ENCODE assay signal across 19 cellular contexts in the genomic region with DNA sequence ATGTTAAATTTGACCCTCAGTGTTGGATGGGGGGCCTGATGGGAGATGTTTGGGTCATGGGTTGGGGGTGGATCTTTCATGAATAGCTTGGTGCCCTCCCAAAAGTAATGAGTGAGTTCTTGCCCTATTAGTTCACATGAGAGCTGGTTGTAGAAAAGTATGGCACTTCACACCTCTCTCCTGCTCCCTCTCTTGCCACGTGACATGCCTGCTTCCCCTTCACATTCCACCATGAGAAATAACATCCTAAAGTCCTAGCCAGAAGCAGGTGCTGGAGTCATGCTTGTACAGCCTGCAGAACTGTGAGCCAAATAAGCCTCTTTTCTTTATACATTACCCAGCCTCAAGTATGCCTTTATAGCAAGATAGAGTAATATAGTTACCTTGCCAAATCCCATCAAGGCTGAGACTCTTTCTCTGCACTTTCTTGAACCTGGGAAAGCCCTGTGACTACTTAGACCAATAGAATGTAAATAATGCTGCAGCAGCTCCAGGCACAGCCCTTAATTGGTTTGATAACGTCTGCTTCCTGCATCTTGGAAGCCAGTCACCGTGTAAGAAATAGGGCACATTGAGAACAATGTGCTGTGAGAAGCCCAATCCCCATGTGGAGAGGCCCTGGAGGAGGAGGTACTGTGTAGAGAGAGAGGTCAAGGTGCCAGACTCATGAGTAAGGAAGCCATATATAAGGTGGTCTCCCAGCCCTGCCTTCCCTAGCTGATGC.
A peak's percentile ranks its signal among the peaks of the same experiment; 100 is the strongest.
DNase-seq lines count a peak whose midpoint lies in the region; ATAC-seq and TF ChIP-seq lines count a peak whose summit lies in the region.
"Had no signal": no experiment of that assay in that cellular context is flagged by ENCODE, and none has a peak within 500 bp of the region (broad histone marks: within the 10 kb centered on the region; RNA-seq: fewer than 3 reads in every experiment).

No MANE protein-coding gene starts in this region.

- H3K4me1 ChIP-seq in neutrophil (ENCODE audit: control insufficient read depth in 1 of 2, insufficient read depth in 1 of 2, low read depth in 1 of 2, low read length in 1 of 2) (peaks cover 39 to 49% of the 10 kb centered on the region in 2 experiments), esophagus squamous epithelium (peaks cover 0 to 20% (median 6%) of the 10 kb centered on the region in 3 donors), right cardiac atrium (ENCODE audit: control insufficient read depth, insufficient read depth, low read length) (no peaks in the 10 kb centered on the region)

- ATAC-seq in right cardiac atrium = no peak

- no peaks in the 10 kb centered on the region for H3K9me3 ChIP-seq in neutrophil
- no peaks in the 10 kb centered on the region for H3K9me3 ChIP-seq in esophagus squamous epithelium
- H3K9me3 ChIP-seq in right cardiac atrium (ENCODE audit: control insufficient read depth, low read length) = no peaks in the 10 kb centered on the region
- H3K9me3 ChIP-seq: SJSA1 had no signal

- H3K27ac ChIP-seq in neutrophil (peak overlapping the region; percentile 99), esophagus squamous epithelium (no peak overlapping the region), right cardiac atrium (ENCODE audit: low read length) (no peak overlapping the region)
- H3K27ac ChIP-seq: C4-2B, SJSA1 had no signal

- peak; percentile 32 for DNase-seq in DMS79 (lab: John Stamatoyannopoulos, UW)
- DNase-seq in HEK293T (ENCODE audit: extremely low spot score) = no peak
- peak; percentile 65 for DNase-seq in fibroblast of villous mesenchyme (ENCODE audit: low read depth)
- no peak for DNase-seq in esophagus squamous epithelium (lab: John Stamatoyannopoulos, UW)
- no peak for DNase-seq in activated naive CD4-positive, alpha-beta T cell treated with anti-CD3 and anti-CD28 coated beads, Interleukin-2, amount 50 U/mL, for 16 hours
- no peak for DNase-seq in right cardiac atrium
- DNase-seq: Calu3; CD8-positive, alpha-beta memory T cell; DMS153; NCI-H1105; NCI-H146; NCI-H2029; NCI-H2171; NCI-H345; NCI-H524; OCI-M1 had no signal

- H3K36me3 ChIP-seq in neutrophil = no peaks in the 10 kb centered on the region
- no peaks in the 10 kb centered on the region for H3K36me3 ChIP-seq in esophagus squamous epithelium
- H3K36me3 ChIP-seq: SJSA1 had no signal

- H3K27me3 ChIP-seq in neutrophil (no peaks in the 10 kb centered on the region), esophagus squamous epithelium (no peaks in the 10 kb centered on the region), right cardiac atrium (ENCODE audit: control insufficient read depth, insufficient read depth) (no peaks in the 10 kb centered on the region)
- H3K27me3 ChIP-seq: SJSA1 had no signal

- H3K4me3 ChIP-seq in fibroblast of villous mesenchyme (ENCODE audit: low read depth, low read length) (no peak overlapping the region), neutrophil (ENCODE audit: low read depth in 1 of 2, low read length in 1 of 2) (peak overlapping the region in 1 of 2 experiments; percentile 28), esophagus squamous epithelium (no peak overlapping the region), right cardiac atrium (ENCODE audit: low read length) (no peak overlapping the region)
- H3K4me3 ChIP-seq: SJSA1 had no signal

- intact Hi-C loops in esophagus squamous epithelium (cut with DNase I) (no loop called here), right cardiac atrium (cut with DNase I) (no loop called here)

- CTCF ChIA-PET in HEK293T (lab: Yijun Ruan, JAX) = no interaction called here

- TF ChIP-seq POLR2A in esophagus squamous epithelium (IDR thresholded peaks at IDR 0.05) = no peak

- POLR2A ChIA-PET in HEK293T (lab: Yijun Ruan, JAX) = no interaction called here

- WGBS in esophagus squamous epithelium, 2 donors = 22 to 62% methylated on average over 1 to 2 of the region's 3 CpGs
- WGBS in right cardiac atrium = 24% methylated on average over 3 of the region's 3 CpGs

- TF ChIP-seq CTCF in fibroblast of villous mesenchyme (IDR thresholded peaks at IDR 0.05; ENCODE audit: insufficient read depth, low read depth, low read length) (no peak), neutrophil (IDR thresholded peaks at IDR 0.05) (no peak), esophagus squamous epithelium (IDR thresholded peaks at IDR 0.05) (no peak)

TF ChIP-seq in HEK293T, 16 proteins besides CTCF, POLR2A, EP300 and RAD21:
- 0 out of 2 replicates have a peak, but pooled peaks have one; percentile 30 for TF ChIP-seq L3MBTL2 (conservative IDR thresholded peaks at IDR 0.05)
- TF ChIP-seq TARDBP (IDR thresholded peaks at IDR 0.05) = no peak

Comparison
In these comparisons a context has a peak if more than half of its experiments do, and no peak if none do; other contexts are left out.
1. DNase-seq: peak in DMS79 (single experiment) and fibroblast of villous mesenchyme (single experiment); none in HEK293T (single experiment), esophagus squamous epithelium (single experiment), activated naive CD4-positive, alpha-beta T cell treated with anti-CD3 and anti-CD28 coated beads, Interleukin-2, amount 50 U/mL, for 16 hours (single experiment) and right cardiac atrium (0 of 3).